ENCODE assay signal across 8 cellular contexts in genomic region chr6:49463612-49463967, GRCh38. TPM values are rescaled to one million over a fixed set of nuclear protein-coding genes. Genes with fewer than 3 reads are reported as not detected.
DNase-seq lines count a peak whose midpoint lies in the region; ATAC-seq and TF ChIP-seq lines count a peak whose summit lies in the region.

No MANE protein-coding gene starts in this region.

- 0 to 20% methylated on average over 1 to 4 of the region's 4 CpGs for WGBS in transverse colon (ENCODE audit: low coverage in 1 of 2), 2 donors

- no peak for TF ChIP-seq POLR2A in GM18505 (IDR thresholded peaks at IDR 0.05; ENCODE audit: borderline replicate concordance, extremely low read depth, insufficient read depth, insufficient read length)
- no peak for TF ChIP-seq POLR2A in transverse colon (IDR thresholded peaks at IDR 0.05)

- H3K36me3 Mint-ChIP-seq in activated CD8-positive, alpha-beta T cell treated with anti-CD3 and anti-CD28 coated beads, Interleukin-2, amount 10 ng/mL, durations not matched to agents 7 days and 5 days (ENCODE audit: low read depth), result peaks cover 21% of the 10 kb centered on the region

- H3K9me3 ChIP-seq in transverse colon, result no peaks in the 10 kb centered on the region

- peak overlapping the region; percentile 83 to 93 (median 86) for H3K27ac ChIP-seq in transverse colon

- H3K36me3 ChIP-seq in transverse colon, result no peaks in the 10 kb centered on the region

- H3K4me1 ChIP-seq in transverse colon, result peaks cover 5 to 31% (median 23%) of the 10 kb centered on the region in 4 donors

- TF ChIP-seq EP300 in transverse colon (IDR thresholded peaks at IDR 0.05; ENCODE audit: low read depth), result no peak

- H3K9me3 Mint-ChIP-seq in activated CD8-positive, alpha-beta T cell treated with anti-CD3 and anti-CD28 coated beads, Interleukin-2, amount 10 ng/mL, durations not matched to agents 7 days and 5 days (ENCODE audit: insufficient read depth), result no peaks in the 10 kb centered on the region

- peak overlapping the region; percentile 99 for H3K4me3 Mint-ChIP-seq in activated CD8-positive, alpha-beta T cell treated with anti-CD3 and anti-CD28 coated beads, Interleukin-2, amount 10 ng/mL, durations not matched to agents 7 days and 5 days

- ATAC-seq in GM18505 (IDR thresholded peaks at IDR 0.05; ENCODE audit: unreplicated experiment) (peak; percentile 0), HG02885 (IDR thresholded peaks at IDR 0.05; ENCODE audit: poor library complexity, unreplicated experiment) (peak; percentile 2), left colon (peak; percentile 10)
- peak; percentile 4 for ATAC-seq in activated CD8-positive, alpha-beta T cell treated with anti-CD3 and anti-CD28 coated beads, Interleukin-2, amount 10 ng/mL, durations not matched to agents 7 days and 5 days

- CTCF ChIA-PET in activated CD8-positive, alpha-beta T cell treated with anti-CD3 and anti-CD28 coated beads, Interleukin-2, amount 10 ng/mL, durations not matched to agents 7 days and 5 days (lab: Charles Lee), result interaction anchor here (1.2 kb wide), 1 partner anchor 9 kb away, joined by 3 read pairs; no protein-coding TSS in a partner anchor

- DNase-seq in activated CD8-positive, alpha-beta T cell treated with anti-CD3 and anti-CD28 coated beads, Interleukin-2, amount 10 ng/mL, durations not matched to agents 7 days and 5 days, result no peak
- no peak for DNase-seq in left colon
- no peak for DNase-seq in transverse colon
- no peak for DNase-seq in DMS153 treated with DMSO at 0.1 percent for 48 hours (lab: John Stamatoyannopoulos, UW; ENCODE audit: unreplicated experiment)
- no peak for DNase-seq in ecto neural progenitor cell (ENCODE audit: low spot score)
- DNase-seq in NCI-H187 (lab: John Stamatoyannopoulos, UW), result no peak

- in situ Hi-C loops in transverse colon (cut with MboI; ENCODE audit: low pct_ligation_motif_present in 1 of 4, low pct_unique_long_range_greater_than_20kb in 1 of 4, low sequenced_read_pairs in 3 of 4), result no loop called here

- POLR2A ChIA-PET in activated CD8-positive, alpha-beta T cell treated with anti-CD3 and anti-CD28 coated beads, Interleukin-2, amount 10 ng/mL, durations not matched to agents 7 days and 5 days (lab: Charles Lee), result interaction anchor here (0.6 kb wide), 1 partner anchor 1664 kb away, joined by 3 read pairs; no protein-coding TSS in a partner anchor

- peak overlapping the region; percentile 97 for H3K27ac Mint-ChIP-seq in activated CD8-positive, alpha-beta T cell treated with anti-CD3 and anti-CD28 coated beads, Interleukin-2, amount 10 ng/mL, durations not matched to agents 7 days and 5 days

- no peaks in the 10 kb centered on the region for H3K27me3 ChIP-seq in transverse colon

- intact Hi-C loops in left colon (cut with DNase I, micrococcal nuclease), result no loop called here
- intact Hi-C loops in transverse colon (cut with DNase I; ENCODE audit: low total_unique reads), result no loop called here

- H3K4me3 ChIP-seq in transverse colon, result peak overlapping the region; percentile 34 to 75 (median 72)

- peaks cover 39% of the 10 kb centered on the region for H3K4me1 Mint-ChIP-seq in activated CD8-positive, alpha-beta T cell treated with anti-CD3 and anti-CD28 coated beads, Interleukin-2, amount 10 ng/mL, durations not matched to agents 7 days and 5 days (ENCODE audit: low read depth)

- no peak for TF ChIP-seq CTCF in transverse colon (IDR thresholded peaks at IDR 0.05)

- H3K27me3 Mint-ChIP-seq in activated CD8-positive, alpha-beta T cell treated with anti-CD3 and anti-CD28 coated beads, Interleukin-2, amount 10 ng/mL, durations not matched to agents 7 days and 5 days (ENCODE audit: low read depth), result no peaks in the 10 kb centered on the region

RNA-seq across cellular contexts. Expression of gene CENPQ, which starts 0.4 kb away (rescaled TPM):
- 10 to 100 TPM; 18.2 to 18.9 TPM for total RNA-seq in activated CD8-positive, alpha-beta T cell treated with anti-CD3 and anti-CD28 coated beads, Interleukin-2, amount 10 ng/mL, durations not matched to agents 7 days and 5 days
- total RNA-seq in left colon (1 to 10 TPM; 2.0 to 2.5 TPM), transverse colon (1 to 10 TPM in 3 of 4 donors, not detected in 1; 1.7 to 3.0 (median 2.9) TPM)

RNA-seq across cellular contexts. Expression of gene MMUT, which starts 0.5 kb away (rescaled TPM):
- total RNA-seq in activated CD8-positive, alpha-beta T cell treated with anti-CD3 and anti-CD28 coated beads, Interleukin-2, amount 10 ng/mL, durations not matched to agents 7 days and 5 days, result 10 to 100 TPM; 14.0 to 14.2 TPM
- total RNA-seq in left colon (10 to 100 TPM; 42.3 to 55.0 TPM), transverse colon (10 to 100 TPM in 2 of 4 donors, 1 to 10 TPM in 2; 8.4 to 31.1 (median 16.5) TPM)

RNA-seq across cellular contexts. Expression of gene GLYATL3, which starts 36.1 kb away (rescaled TPM):
- total RNA-seq in activated CD8-positive, alpha-beta T cell treated with anti-CD3 and anti-CD28 coated beads, Interleukin-2, amount 10 ng/mL, durations not matched to agents 7 days and 5 days, result not detected
- under 1 TPM in 1 of 2 donors, not detected in 1; 0.22 TPM for total RNA-seq in left colon
- total RNA-seq in transverse colon, result not detected

Comparison
In these comparisons a context has a peak if more than half of its experiments do, and no peak if none do; other contexts are left out.
1. RNA of gene CENPQ, which starts 0.4 kb away (total RNA-seq): 18.2 to 18.9 TPM in activated CD8-positive, alpha-beta T cell treated with anti-CD3 and anti-CD28 coated beads, Interleukin-2, amount 10 ng/mL, durations not matched to agents 7 days and 5 days; 1.7 to 3.0 TPM in transverse colon and 2.0 to 2.5 TPM in left colon; every median in the first group is over 4 times any median in the second.
2. Peak in every context shown above with its lines, with median percentiles within 50 percentile points of each other: ATAC-seq.